In genomic region chr2:160063266-160063665, GRCh38 we compare ENCODE assay signal across 10 cellular contexts. TPM values are rescaled to one million over a fixed set of nuclear protein-coding genes. Genes with fewer than 3 reads are reported as not detected.
DNase-seq lines count a peak whose midpoint lies in the region; ATAC-seq and TF ChIP-seq lines count a peak whose summit lies in the region.
"Had no signal": no experiment of that assay in that cellular context is flagged by ENCODE, and none has a peak within 500 bp of the region (broad histone marks: within the 10 kb centered on the region; RNA-seq: fewer than 3 reads in every experiment).

No MANE protein-coding gene starts in this region.

- peak overlapping the region; percentile 66 to 83 for H3K27ac ChIP-seq in coronary artery
- no peak overlapping the region for H3K27ac ChIP-seq in muscle layer of duodenum (ENCODE audit: low read length)
- H3K27ac ChIP-seq in transverse colon: peak overlapping the region in 3 of 4 donors; percentile 69 to 85 (median 84)

- in situ Hi-C loops in transverse colon (cut with MboI; ENCODE audit: low pct_ligation_motif_present in 1 of 4, low pct_unique_long_range_greater_than_20kb in 1 of 4, low sequenced_read_pairs in 3 of 4): no loop called here

- H3K4me1 Mint-ChIP-seq in activated T-cell treated with anti-CD3 and anti-CD28 coated beads, Interleukin-2, amount 50 U/mL, for 24 hours (ENCODE audit: low read depth): peaks cover 7% of the 10 kb centered on the region

- H3K4me3 Mint-ChIP-seq in activated T-cell treated with anti-CD3 and anti-CD28 coated beads, Interleukin-2, amount 50 U/mL, for 24 hours: peak overlapping the region; percentile 67

- peak; percentile 13 for TF ChIP-seq POLR2A in transverse colon (IDR thresholded peaks at IDR 0.05)

- peak overlapping the region; percentile 95 for H3K4me3 ChIP-seq in coronary artery
- H3K4me3 ChIP-seq in muscle layer of duodenum (ENCODE audit: low read depth in 1 of 2, low read length in 2 of 2): peak overlapping the region; percentile 74 to 84
- H3K4me3 ChIP-seq in transverse colon: peak overlapping the region in 2 of 4 donors; percentile 84 to 94

- H3K4me1 ChIP-seq in muscle layer of duodenum (ENCODE audit: control insufficient read depth in 1 of 2, insufficient read depth in 2 of 2, low read length in 2 of 2): peaks cover 5 to 6% of the 10 kb centered on the region in 2 donors
- H3K4me1 ChIP-seq in transverse colon: peaks cover 12 to 23% (median 18%) of the 10 kb centered on the region in 4 donors

- WGBS in transverse colon (ENCODE audit: low coverage in 1 of 2), 2 donors: 32 to 42% methylated on average over 3 to 5 of the region's 5 CpGs

- TF ChIP-seq CTCF in coronary artery (IDR thresholded peaks at IDR 0.05) (no peak), transverse colon (IDR thresholded peaks at IDR 0.05) (no peak)

- no peak overlapping the region for H3K27ac Mint-ChIP-seq in activated T-cell treated with anti-CD3 and anti-CD28 coated beads, Interleukin-2, amount 50 U/mL, for 24 hours
- H3K27ac Mint-ChIP-seq: memory B cell had no signal

- H3K27me3 ChIP-seq in muscle layer of duodenum (ENCODE audit: low read depth, low read length) (no peaks in the 10 kb centered on the region), transverse colon (peaks cover 11% of the 10 kb centered on the region)

- H3K36me3 Mint-ChIP-seq in activated T-cell treated with anti-CD3 and anti-CD28 coated beads, Interleukin-2, amount 50 U/mL, for 24 hours (ENCODE audit: low read depth): no peaks in the 10 kb centered on the region

- intact Hi-C loops in transverse colon (cut with DNase I; ENCODE audit: low total_unique reads): no loop called here

- no peak for DNase-seq in activated T-cell treated with anti-CD3 and anti-CD28 coated beads, Interleukin-2, amount 50 U/mL, for 24 hours
- DNase-seq in activated T-cell treated with anti-CD3 and anti-CD28 coated beads for 4 hours (no peak), coronary artery (ENCODE audit: low spot score) (no peak), transverse colon (no peak), NK-92 (lab: John Stamatoyannopoulos, UW; ENCODE audit: unreplicated experiment) (no peak), foreskin melanocyte (no peak)
- DNase-seq: NCI-H345 had no signal

- no peak for ATAC-seq in GM21423 (IDR thresholded peaks at IDR 0.05; ENCODE audit: unreplicated experiment)

- H3K9me3 ChIP-seq in muscle layer of duodenum (ENCODE audit: control insufficient read depth in 1 of 2, low read length in 2 of 2) (no peaks in the 10 kb centered on the region), transverse colon (no peaks in the 10 kb centered on the region)

- peaks cover 2% of the 10 kb centered on the region for H3K9me3 Mint-ChIP-seq in activated T-cell treated with anti-CD3 and anti-CD28 coated beads, Interleukin-2, amount 50 U/mL, for 24 hours

- no peak for TF ChIP-seq EP300 in transverse colon (IDR thresholded peaks at IDR 0.05; ENCODE audit: low read depth)

- peaks cover 73% of the 10 kb centered on the region for H3K27me3 Mint-ChIP-seq in activated T-cell treated with anti-CD3 and anti-CD28 coated beads, Interleukin-2, amount 50 U/mL, for 24 hours

- H3K36me3 ChIP-seq in muscle layer of duodenum (ENCODE audit: control insufficient read depth in 1 of 2, insufficient read depth in 2 of 2, low read length in 2 of 2) (no peaks in the 10 kb centered on the region), transverse colon (no peaks in the 10 kb centered on the region)

RNA-seq across cellular contexts. Expression of gene PLA2R1, which starts 0.9 kb away (rescaled TPM):
- total RNA-seq in transverse colon: 10 to 100 TPM in 3 of 4 donors, 1 to 10 TPM in 1; 1.4 to 18.2 (median 14.6) TPM
